In the genomic region with DNA sequence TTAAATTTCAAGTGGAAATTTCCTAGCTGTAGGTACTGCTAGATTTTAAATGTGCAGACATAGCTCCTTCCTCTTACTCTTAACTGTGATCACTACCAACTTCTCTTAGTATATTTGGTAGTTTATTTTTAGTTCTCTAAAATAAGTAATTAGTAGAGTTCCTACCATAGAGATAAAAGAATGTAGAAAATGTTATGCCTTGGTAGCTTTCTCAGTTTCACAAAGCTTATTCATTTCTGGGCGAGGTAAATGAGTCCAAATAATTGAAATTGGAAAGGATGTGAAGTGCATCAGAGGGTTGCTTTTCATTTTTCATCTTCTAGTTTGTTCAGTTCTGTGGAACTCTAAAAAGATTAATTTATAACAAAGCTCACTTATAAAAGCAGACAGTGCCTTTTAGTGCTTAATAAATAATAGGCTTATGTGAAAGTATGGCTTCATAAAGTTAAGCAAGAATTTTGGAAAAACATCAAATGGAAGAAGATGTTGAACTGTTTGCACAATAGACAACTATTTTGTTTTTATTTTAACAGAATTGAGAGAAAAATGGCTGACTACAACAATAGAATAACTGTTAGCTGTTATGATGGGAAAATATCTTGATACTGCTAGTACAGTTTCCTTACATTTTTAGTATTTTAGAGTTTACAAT, we compare ENCODE assay signal across 11 cellular contexts.
A peak's percentile ranks its signal among the peaks of the same experiment; 100 is the strongest.
DNase-seq lines count a peak whose midpoint lies in the region; ATAC-seq lines count a peak whose summit lies in the region.
"Had no signal": no experiment of that assay in that cellular context is flagged by ENCODE, and none has a peak within 500 bp of the region (broad histone marks: within the 10 kb centered on the region; RNA-seq: fewer than 3 reads in every experiment).

No MANE protein-coding gene starts in this region.

- intact Hi-C loops in left cardiac atrium (cut with DNase I): loop anchor here in 1 of 2 donors (5.0 to 10.0 kb wide), 2 partner anchors 436 to 1044 kb away; no protein-coding TSS in a partner anchor

- H3K36me3 ChIP-seq in effector memory CD4-positive, alpha-beta T cell (ENCODE audit: control insufficient read depth, insufficient read depth, low read length): no peaks in the 10 kb centered on the region

- H3K4me3 ChIP-seq in effector memory CD4-positive, alpha-beta T cell (ENCODE audit: insufficient read depth, low read depth, low read length, poor library complexity, severe bottlenecking): no peak overlapping the region

- H3K9me3 ChIP-seq in effector memory CD4-positive, alpha-beta T cell (ENCODE audit: control insufficient read depth, low read length): no peaks in the 10 kb centered on the region

- ATAC-seq in GM18909 (IDR thresholded peaks at IDR 0.05; ENCODE audit: poor library complexity, unreplicated experiment) (peak; percentile 85), GM21825 (IDR thresholded peaks at IDR 0.05; ENCODE audit: unreplicated experiment) (peak; percentile 90), HG03342 (IDR thresholded peaks at IDR 0.05; ENCODE audit: unreplicated experiment) (peak; percentile 89), left cardiac atrium (no peak)
- ATAC-seq: naive thymus-derived CD4-positive, alpha-beta T cell had no signal

- no peak overlapping the region for H3K27ac ChIP-seq in effector memory CD4-positive, alpha-beta T cell (ENCODE audit: insufficient read depth, low read length, poor library complexity, severe bottlenecking)

- DNase-seq in renal cortical epithelial cell (ENCODE audit: low read depth) (peak; percentile 6), UCSD-AML1 (lab: John Stamatoyannopoulos, UW; ENCODE audit: unreplicated experiment) (no peak), left cardiac atrium (no peak)
- DNase-seq in effector memory CD4-positive, alpha-beta T cell: no peak
- DNase-seq: amniotic stem cell; naive thymus-derived CD4-positive, alpha-beta T cell; NCI-H1105 treated with DMSO at 0.1 percent for 48 hours; SW 1271 had no signal

- H3K4me1 ChIP-seq in effector memory CD4-positive, alpha-beta T cell (ENCODE audit: control insufficient read depth, insufficient read depth, low read length, poor library complexity, severe bottlenecking): no peaks in the 10 kb centered on the region

- no peaks in the 10 kb centered on the region for H3K27me3 ChIP-seq in effector memory CD4-positive, alpha-beta T cell (replicated peaks; ENCODE audit: control insufficient read depth, insufficient read depth, low read length, poor library complexity, severe bottlenecking)

Comparison
In these comparisons a context has a peak if more than half of its experiments do, and no peak if none do; other contexts are left out.
1. ATAC-seq: peak in GM18909 (single experiment), GM21825 (single experiment) and HG03342 (single experiment); none in left cardiac atrium (0 of 2).